Comparison of ENCODE assay signal across 18 cellular contexts in genomic region chr6:88544986-88545612, GRCh38.
DNase-seq lines count a peak whose midpoint lies in the region; TF ChIP-seq lines count a peak whose summit lies in the region.
"Had no signal": no experiment of that assay in that cellular context is flagged by ENCODE, and none has a peak within 500 bp of the region (broad histone marks: within the 10 kb centered on the region; RNA-seq: fewer than 3 reads in every experiment).

No MANE protein-coding gene starts in this region.

- H3K27me3 ChIP-seq in BLaER1 treated with 17β-estradiol and CSF1 and Interleukin-3, amounts not matched to agents 10 nM and 100 nM, result no peaks in the 10 kb centered on the region
- H3K27me3 ChIP-seq: BE2C had no signal

- DNase-seq in Jurkat, Clone E6-1 (ENCODE audit: low read depth, low spot score), result peak; percentile 16
- DNase-seq in SK-MEL-5 (ENCODE audit: low read depth, low spot score) (peak; percentile 86), OCI-M1 (lab: John Stamatoyannopoulos, UW) (no peak), GM13977 (ENCODE audit: low spot score) (no peak), iPS-NIHi11 (ENCODE audit: low spot score) (no peak)
- no peak for DNase-seq in activated CD4-positive, alpha-beta memory T cell treated with anti-CD3 and anti-CD28 coated beads, Interleukin-2, amount 10 ng/mL, durations not matched to agents 7 days and 5 days
- DNase-seq: BE2C; Calu3; CD4-positive, alpha-beta T cell; CD8-positive, alpha-beta memory T cell; COR-L47; DMS53; DMS79 treated with DMSO at 0.1 percent for 48 hours; GM23248; H7; HCEC 1CT had no signal

- no peak overlapping the region for H3K27ac Mint-ChIP-seq in activated CD4-positive, alpha-beta memory T cell treated with anti-CD3 and anti-CD28 coated beads, Interleukin-2, amount 10 ng/mL, durations not matched to agents 7 days and 5 days
- H3K27ac Mint-ChIP-seq: CD4-positive, alpha-beta T cell; CD8-positive, alpha-beta memory T cell had no signal

- H3K36me3 Mint-ChIP-seq in activated CD4-positive, alpha-beta memory T cell treated with anti-CD3 and anti-CD28 coated beads, Interleukin-2, amount 10 ng/mL, durations not matched to agents 7 days and 5 days (ENCODE audit: low read depth), result no peaks in the 10 kb centered on the region
- H3K36me3 Mint-ChIP-seq: CD8-positive, alpha-beta memory T cell had no signal

- no peak for TF ChIP-seq CTCF in GM13977 (IDR thresholded peaks at IDR 0.05; ENCODE audit: extremely low read depth, insufficient read depth, missing control alignments)

- H3K9ac ChIP-seq in BLaER1 treated with 17β-estradiol and CSF1 and Interleukin-3, amounts not matched to agents 10 nM and 100 nM, result no peak overlapping the region
- H3K9ac ChIP-seq: GM23248 had no signal

- POLR2A ChIA-PET in activated CD4-positive, alpha-beta memory T cell treated with anti-CD3 and anti-CD28 coated beads, Interleukin-2, amount 10 ng/mL, durations not matched to agents 7 days and 5 days (lab: Charles Lee), result no interaction called here

- in situ Hi-C loops in SK-MEL-5 (cut with HindIII; ENCODE audit: low pct_unique_long_range_greater_than_20kb, low sequenced_read_pairs), result no loop called here
- in situ Hi-C loops in GM13977 (cut with MboI; ENCODE audit: low pct_unique_long_range_greater_than_20kb, low sequenced_read_pairs, unreplicated experiment), result no loop called here

- H3K4me3 ChIP-seq in BLaER1 treated with 17β-estradiol and CSF1 and Interleukin-3, amounts not matched to agents 10 nM and 100 nM, result no peak overlapping the region
- H3K4me3 ChIP-seq in Jurkat, Clone E6-1 (ENCODE audit: low read length), result no peak overlapping the region
- H3K4me3 ChIP-seq: GM23248 had no signal

- CTCF ChIA-PET in activated CD4-positive, alpha-beta memory T cell treated with anti-CD3 and anti-CD28 coated beads, Interleukin-2, amount 10 ng/mL, durations not matched to agents 7 days and 5 days (lab: Charles Lee), result no interaction called here

- no peak overlapping the region for H3K27ac ChIP-seq in BLaER1 treated with 17β-estradiol and CSF1 and Interleukin-3, amounts not matched to agents 10 nM and 100 nM
- H3K27ac ChIP-seq: C4-2B, GM23248 had no signal

- no peaks in the 10 kb centered on the region for H3K4me1 Mint-ChIP-seq in activated CD4-positive, alpha-beta memory T cell treated with anti-CD3 and anti-CD28 coated beads, Interleukin-2, amount 10 ng/mL, durations not matched to agents 7 days and 5 days
- H3K4me1 Mint-ChIP-seq: CD8-positive, alpha-beta memory T cell had no signal

- H3K27me3 Mint-ChIP-seq in activated CD4-positive, alpha-beta memory T cell treated with anti-CD3 and anti-CD28 coated beads, Interleukin-2, amount 10 ng/mL, durations not matched to agents 7 days and 5 days, result no peaks in the 10 kb centered on the region

- H3K4me2 ChIP-seq in BLaER1 treated with 17β-estradiol and CSF1 and Interleukin-3, amounts not matched to agents 10 nM and 100 nM, result peak overlapping the region in 8 of 11 experiments; percentile 7 to 80 (median 60); a peak in 15 of 22 replicates

- no peaks in the 10 kb centered on the region for H4K20me1 ChIP-seq in BLaER1 treated with 17β-estradiol and CSF1 and Interleukin-3, amounts not matched to agents 10 nM and 100 nM

- no peaks in the 10 kb centered on the region for H3K9me3 Mint-ChIP-seq in activated CD4-positive, alpha-beta memory T cell treated with anti-CD3 and anti-CD28 coated beads, Interleukin-2, amount 10 ng/mL, durations not matched to agents 7 days and 5 days
- H3K9me3 Mint-ChIP-seq: CD4-positive, alpha-beta T cell had no signal

- H3K4me3 Mint-ChIP-seq in activated CD4-positive, alpha-beta memory T cell treated with anti-CD3 and anti-CD28 coated beads, Interleukin-2, amount 10 ng/mL, durations not matched to agents 7 days and 5 days, result no peak overlapping the region
- H3K4me3 Mint-ChIP-seq: CD4-positive, alpha-beta T cell; CD8-positive, alpha-beta memory T cell had no signal

- peaks cover 0 to 63% (median 53%) of the 10 kb centered on the region in 10 experiments; a peak in 15 of 20 replicates for H3K4me1 ChIP-seq in BLaER1 treated with 17β-estradiol and CSF1 and Interleukin-3, amounts not matched to agents 10 nM and 100 nM
- H3K4me1 ChIP-seq: BE2C had no signal

- H3K36me3 ChIP-seq in BLaER1 treated with 17β-estradiol and CSF1 and Interleukin-3, amounts not matched to agents 10 nM and 100 nM, result no peaks in the 10 kb centered on the region
- H3K36me3 ChIP-seq: BE2C had no signal

- H3K9me3 ChIP-seq in BLaER1 treated with 17β-estradiol and CSF1 and Interleukin-3, amounts not matched to agents 10 nM and 100 nM (replicated peaks in 1 of 11), result peaks cover 0 to 6% (median 0%) of the 10 kb centered on the region in 11 experiments; a peak in 2 of 22 replicates
- H3K9me3 ChIP-seq: BE2C had no signal

Comparison
In these comparisons a context has a peak if more than half of its experiments do, and no peak if none do; other contexts are left out.
1. DNase-seq: peak in Jurkat, Clone E6-1 (single experiment) and SK-MEL-5 (single experiment); none in OCI-M1 (single experiment), activated CD4-positive, alpha-beta memory T cell treated with anti-CD3 and anti-CD28 coated beads, Interleukin-2, amount 10 ng/mL, durations not matched to agents 7 days and 5 days (single experiment), GM13977 (single experiment) and iPS-NIHi11 (single experiment).